In the genomic region with DNA sequence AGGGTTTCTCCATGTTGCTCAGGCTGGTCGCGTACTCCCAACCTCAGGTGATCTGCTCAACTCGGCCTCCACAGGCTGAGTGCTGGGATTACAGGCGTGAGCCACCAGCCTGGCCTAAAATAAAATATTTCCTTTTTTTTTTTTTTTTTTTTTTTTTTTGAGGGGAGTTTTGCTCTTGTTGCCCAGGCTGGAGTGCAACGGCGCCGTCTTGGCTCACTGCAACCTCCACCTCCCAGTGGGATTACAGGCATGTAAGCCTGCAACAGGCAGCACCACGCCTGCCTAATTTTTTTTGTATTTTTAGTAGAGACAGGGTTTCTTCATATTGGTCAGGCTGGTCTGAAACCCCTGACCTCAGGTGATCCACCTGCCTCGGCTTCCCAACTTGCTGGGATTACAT, we compare ENCODE assay signal across 1 cellular context.
TF ChIP-seq lines count a peak whose summit lies in the region.

No MANE protein-coding gene starts in this region.

TF ChIP-seq in GM23338, 12 proteins besides CTCF, POLR2A, EP300 and RAD21 (continued from another document):
- TF ChIP-seq, protein P1, sequence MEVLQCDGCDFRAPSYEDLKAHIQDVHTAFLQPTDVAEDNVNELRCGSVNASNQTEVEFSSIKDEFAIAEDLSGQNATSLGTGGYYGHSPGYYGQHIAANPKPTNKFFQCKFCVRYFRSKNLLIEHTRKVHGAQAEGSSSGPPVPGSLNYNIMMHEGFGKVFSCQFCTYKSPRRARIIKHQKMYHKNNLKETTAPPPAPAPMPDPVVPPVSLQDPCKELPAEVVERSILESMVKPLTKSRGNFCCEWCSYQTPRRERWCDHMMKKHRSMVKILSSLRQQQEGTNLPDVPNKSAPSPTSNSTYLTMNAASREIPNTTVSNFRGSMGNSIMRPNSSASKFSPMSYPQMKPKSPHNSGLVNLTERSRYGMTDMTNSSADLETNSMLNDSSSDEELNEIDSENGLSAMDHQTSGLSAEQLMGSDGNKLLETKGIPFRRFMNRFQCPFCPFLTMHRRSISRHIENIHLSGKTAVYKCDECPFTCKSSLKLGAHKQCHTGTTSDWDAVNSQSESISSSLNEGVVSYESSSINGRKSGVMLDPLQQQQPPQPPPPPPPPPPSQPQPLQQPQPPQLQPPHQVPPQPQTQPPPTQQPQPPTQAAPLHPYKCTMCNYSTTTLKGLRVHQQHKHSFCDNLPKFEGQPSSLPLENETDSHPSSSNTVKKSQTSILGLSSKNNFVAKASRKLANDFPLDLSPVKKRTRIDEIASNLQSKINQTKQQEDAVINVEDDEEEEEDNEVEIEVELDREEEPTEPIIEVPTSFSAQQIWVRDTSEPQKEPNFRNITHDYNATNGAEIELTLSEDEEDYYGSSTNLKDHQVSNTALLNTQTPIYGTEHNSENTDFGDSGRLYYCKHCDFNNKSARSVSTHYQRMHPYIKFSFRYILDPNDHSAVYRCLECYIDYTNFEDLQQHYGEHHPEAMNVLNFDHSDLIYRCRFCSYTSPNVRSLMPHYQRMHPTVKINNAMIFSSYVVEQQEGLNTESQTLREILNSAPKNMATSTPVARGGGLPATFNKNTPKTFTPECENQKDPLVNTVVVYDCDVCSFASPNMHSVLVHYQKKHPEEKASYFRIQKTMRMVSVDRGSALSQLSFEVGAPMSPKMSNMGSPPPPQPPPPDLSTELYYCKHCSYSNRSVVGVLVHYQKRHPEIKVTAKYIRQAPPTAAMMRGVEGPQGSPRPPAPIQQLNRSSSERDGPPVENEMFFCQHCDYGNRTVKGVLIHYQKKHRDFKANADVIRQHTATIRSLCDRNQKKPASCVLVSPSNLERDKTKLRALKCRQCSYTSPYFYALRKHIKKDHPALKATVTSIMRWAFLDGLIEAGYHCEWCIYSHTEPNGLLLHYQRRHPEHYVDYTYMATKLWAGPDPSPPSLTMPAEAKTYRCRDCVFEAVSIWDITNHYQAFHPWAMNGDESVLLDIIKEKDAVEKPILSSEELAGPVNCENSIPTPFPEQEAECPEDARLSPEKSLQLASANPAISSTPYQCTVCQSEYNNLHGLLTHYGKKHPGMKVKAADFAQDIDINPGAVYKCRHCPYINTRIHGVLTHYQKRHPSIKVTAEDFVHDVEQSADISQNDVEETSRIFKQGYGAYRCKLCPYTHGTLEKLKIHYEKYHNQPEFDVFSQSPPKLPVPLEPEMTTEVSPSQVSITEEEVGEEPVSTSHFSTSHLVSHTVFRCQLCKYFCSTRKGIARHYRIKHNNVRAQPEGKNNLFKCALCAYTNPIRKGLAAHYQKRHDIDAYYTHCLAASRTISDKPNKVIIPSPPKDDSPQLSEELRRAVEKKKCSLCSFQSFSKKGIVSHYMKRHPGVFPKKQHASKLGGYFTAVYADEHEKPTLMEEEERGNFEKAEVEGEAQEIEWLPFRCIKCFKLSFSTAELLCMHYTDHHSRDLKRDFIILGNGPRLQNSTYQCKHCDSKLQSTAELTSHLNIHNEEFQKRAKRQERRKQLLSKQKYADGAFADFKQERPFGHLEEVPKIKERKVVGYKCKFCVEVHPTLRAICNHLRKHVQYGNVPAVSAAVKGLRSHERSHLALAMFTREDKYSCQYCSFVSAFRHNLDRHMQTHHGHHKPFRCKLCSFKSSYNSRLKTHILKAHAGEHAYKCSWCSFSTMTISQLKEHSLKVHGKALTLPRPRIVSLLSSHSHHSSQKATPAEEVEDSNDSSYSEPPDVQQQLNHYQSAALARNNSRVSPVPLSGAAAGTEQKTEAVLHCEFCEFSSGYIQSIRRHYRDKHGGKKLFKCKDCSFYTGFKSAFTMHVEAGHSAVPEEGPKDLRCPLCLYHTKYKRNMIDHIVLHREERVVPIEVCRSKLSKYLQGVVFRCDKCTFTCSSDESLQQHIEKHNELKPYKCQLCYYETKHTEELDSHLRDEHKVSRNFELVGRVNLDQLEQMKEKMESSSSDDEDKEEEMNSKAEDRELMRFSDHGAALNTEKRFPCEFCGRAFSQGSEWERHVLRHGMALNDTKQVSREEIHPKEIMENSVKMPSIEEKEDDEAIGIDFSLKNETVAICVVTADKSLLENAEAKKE (CRISPR knock-in tag; IDR thresholded peaks at IDR 0.05): no peak
TF ChIP-seq in GM23338: peak in this region for 0.
